8 cellular contexts compared by ENCODE assay signal in genomic region chr3:111577798-111578685, GRCh38. TPM values are rescaled to one million over a fixed set of nuclear protein-coding genes. Genes with fewer than 3 reads are reported as not detected.
A peak's percentile ranks its signal among the peaks of the same experiment; 100 is the strongest.
DNase-seq lines count a peak whose midpoint lies in the region; ATAC-seq and TF ChIP-seq lines count a peak whose summit lies in the region.

No MANE protein-coding gene starts in this region.

- intact Hi-C loops in dorsolateral prefrontal cortex (cut with DNase I), result no loop called here

- H3K4me3 ChIP-seq in BE2C (ENCODE audit: low read depth, low read length) (no peak overlapping the region), kidney epithelial cell (ENCODE audit: low read depth, low read length) (no peak overlapping the region), dorsolateral prefrontal cortex (no peak overlapping the region)

- TF ChIP-seq POLR2A in GM18505 (IDR thresholded peaks at IDR 0.05; ENCODE audit: borderline replicate concordance, extremely low read depth, insufficient read depth, insufficient read length), result no peak

- H3K27me3 ChIP-seq in BE2C (no peaks in the 10 kb centered on the region; the same call in 1 of the 2 replicates), kidney epithelial cell (ENCODE audit: control insufficient read depth, insufficient read depth, low read length) (no peaks in the 10 kb centered on the region), dorsolateral prefrontal cortex (no peaks in the 10 kb centered on the region)

- H3K9me3 ChIP-seq in BE2C, result no peaks in the 10 kb centered on the region

- H3K36me3 ChIP-seq in BE2C (no peaks in the 10 kb centered on the region), kidney epithelial cell (ENCODE audit: control insufficient read depth, insufficient read depth, low read length) (no peaks in the 10 kb centered on the region)

- H3K27ac ChIP-seq in dorsolateral prefrontal cortex, result no peak overlapping the region

- peak; percentile 96 for ATAC-seq in GM18505 (IDR thresholded peaks at IDR 0.05; ENCODE audit: unreplicated experiment)
- peak; percentile 83 for ATAC-seq in HG02840 (IDR thresholded peaks at IDR 0.05; ENCODE audit: low FRiP score, unreplicated experiment)
- peak; percentile 91 for ATAC-seq in activated naive CD8-positive, alpha-beta T cell treated with anti-CD3 and anti-CD28 coated beads, Interleukin-2, amount 10 ng/mL, durations not matched to agents 7 days and 5 days (ENCODE audit: low read depth)

- H3K36me3 Mint-ChIP-seq in activated naive CD8-positive, alpha-beta T cell treated with anti-CD3 and anti-CD28 coated beads, Interleukin-2, amount 10 ng/mL, durations not matched to agents 7 days and 5 days, result peaks cover 71% of the 10 kb centered on the region

- POLR2A ChIA-PET in activated naive CD8-positive, alpha-beta T cell treated with anti-CD3 and anti-CD28 coated beads, Interleukin-2, amount 10 ng/mL, durations not matched to agents 7 days and 5 days (lab: Charles Lee), result interaction anchor here (0.8 to 1.8 kb wide), 4 partner anchors 30 to 113 kb away, joined by 3 to 8 read pairs (median 4); no protein-coding TSS in a partner anchor

- H3K27ac Mint-ChIP-seq in activated naive CD8-positive, alpha-beta T cell treated with anti-CD3 and anti-CD28 coated beads, Interleukin-2, amount 10 ng/mL, durations not matched to agents 7 days and 5 days, result peak overlapping the region; percentile 56

- H3K4me1 ChIP-seq in BE2C, result no peaks in the 10 kb centered on the region

- H3K4me1 Mint-ChIP-seq in activated naive CD8-positive, alpha-beta T cell treated with anti-CD3 and anti-CD28 coated beads, Interleukin-2, amount 10 ng/mL, durations not matched to agents 7 days and 5 days, result peaks cover 51% of the 10 kb centered on the region

- TF ChIP-seq CTCF in BE2C (IDR thresholded peaks at IDR 0.05; ENCODE audit: low read depth, low read length) (peak; percentile 50), kidney epithelial cell (IDR thresholded peaks at IDR 0.05; ENCODE audit: insufficient read depth, low read length, poor library complexity, severe bottlenecking) (peak; percentile 70), dorsolateral prefrontal cortex (IDR thresholded peaks at IDR 0.05 in 54 of 56, conservative IDR thresholded peaks at IDR 0.05 in 2 of 56; ENCODE audit: low read depth in 1 of 56, partially characterized antibody in 56 of 56) (peak in 5 of 56 donors; percentile 9 to 30 (median 13))

- no peak for DNase-seq in BE2C
- DNase-seq in NCI-H146 treated with DMSO at 0.1 percent for 48 hours (lab: John Stamatoyannopoulos, UW; ENCODE audit: unreplicated experiment), result peak; percentile 58
- no peak for DNase-seq in activated naive CD8-positive, alpha-beta T cell treated with anti-CD3 and anti-CD28 coated beads, Interleukin-2, amount 10 ng/mL, durations not matched to agents 7 days and 5 days
- DNase-seq in kidney epithelial cell (ENCODE audit: low read depth), result no peak
- no peak for DNase-seq in dorsolateral prefrontal cortex
- no peak for DNase-seq in activated effector memory CD4-positive, alpha-beta T cell treated with anti-CD3 and anti-CD28 coated beads, Interleukin-2, amount 50 U/mL, for 16 hours

- H3K27me3 Mint-ChIP-seq in activated naive CD8-positive, alpha-beta T cell treated with anti-CD3 and anti-CD28 coated beads, Interleukin-2, amount 10 ng/mL, durations not matched to agents 7 days and 5 days, result no peaks in the 10 kb centered on the region

- peaks cover 4% of the 10 kb centered on the region for H3K9me3 Mint-ChIP-seq in activated naive CD8-positive, alpha-beta T cell treated with anti-CD3 and anti-CD28 coated beads, Interleukin-2, amount 10 ng/mL, durations not matched to agents 7 days and 5 days

- peak overlapping the region; percentile 11 for H3K4me3 Mint-ChIP-seq in activated naive CD8-positive, alpha-beta T cell treated with anti-CD3 and anti-CD28 coated beads, Interleukin-2, amount 10 ng/mL, durations not matched to agents 7 days and 5 days

RNA-seq across cellular contexts. Expression of gene ZBED2, which starts 17.1 kb away (rescaled TPM):
- polyA plus RNA-seq in BE2C (2012; ENCODE audit: insufficient read depth, insufficient read length, low read depth), result not detected
- 1 to 10 TPM; 1.9 TPM for total RNA-seq in activated naive CD8-positive, alpha-beta T cell treated with anti-CD3 and anti-CD28 coated beads, Interleukin-2, amount 10 ng/mL, durations not matched to agents 7 days and 5 days
- total RNA-seq in kidney epithelial cell (1.0 TPM in 1 of 2 replicates, not detected in the other), dorsolateral prefrontal cortex (under 1 TPM in 1 of 120 experiments, not detected in 119; 0.20 TPM)

RNA-seq across cellular contexts. Expression of gene CD96, which starts 36.0 kb away (rescaled TPM):
- polyA plus RNA-seq in BE2C (2012; ENCODE audit: insufficient read depth, insufficient read length, low read depth), result 1.8 TPM
- total RNA-seq in activated naive CD8-positive, alpha-beta T cell treated with anti-CD3 and anti-CD28 coated beads, Interleukin-2, amount 10 ng/mL, durations not matched to agents 7 days and 5 days, result 100 to 1,000 TPM; 375 to 379 TPM
- total RNA-seq in kidney epithelial cell (not detected in 2 replicates), dorsolateral prefrontal cortex (1 to 10 TPM in 15 of 120 experiments, under 1 TPM in 46, not detected in 59; 0.10 to 2.6 (median 0.60) TPM)

Comparison
In these comparisons a context has a peak if more than half of its experiments do, and no peak if none do; other contexts are left out.
1. RNA of gene CD96, which starts 36.0 kb away (total RNA-seq): 375 to 379 TPM in activated naive CD8-positive, alpha-beta T cell treated with anti-CD3 and anti-CD28 coated beads, Interleukin-2, amount 10 ng/mL, durations not matched to agents 7 days and 5 days; 0.10 to 2.6 TPM in dorsolateral prefrontal cortex and not detected in kidney epithelial cell; every median in the first group is over 100 times any median in the second.
2. Peak in every context shown above with its lines, with median percentiles within 50 percentile points of each other: ATAC-seq.